In the genomic region with DNA sequence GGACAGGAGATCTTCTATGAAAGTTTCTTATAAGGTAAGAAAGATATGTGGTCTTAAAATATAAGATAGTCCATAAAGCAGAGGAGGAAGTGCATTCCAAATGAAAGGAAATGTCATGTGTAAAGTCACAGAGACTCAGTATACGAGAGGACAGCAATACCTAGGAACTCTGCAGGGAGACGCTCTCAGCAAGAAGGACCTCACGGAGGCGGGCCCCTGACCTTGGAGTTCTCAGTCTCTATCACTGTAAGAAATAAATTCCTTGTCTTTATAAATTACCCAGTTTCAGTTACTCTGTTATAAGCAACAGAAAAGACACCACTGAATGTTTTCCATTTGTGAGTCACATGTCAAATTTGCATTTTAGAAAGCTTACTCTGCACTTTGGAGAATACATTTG, we compare ENCODE assay signal across 29 cellular contexts.
"Had no signal": no experiment of that assay in that cellular context is flagged by ENCODE, and none has a peak within 500 bp of the region (broad histone marks: within the 10 kb centered on the region; RNA-seq: fewer than 3 reads in every experiment).

No MANE protein-coding gene starts in this region.

- H3K4me3 ChIP-seq: left lung, lower lobe of right lung, pancreas, prostate gland, sigmoid colon, spleen, testis, thyroid gland, transverse colon, upper lobe of left lung, vagina had no signal

- H3K4me1 ChIP-seq: left lung, lower lobe of right lung, pancreas, prostate gland, sigmoid colon, spleen, testis, thyroid gland, upper lobe of left lung, vagina had no signal

- H3K4me1 Mint-ChIP-seq: immature natural killer cell; naive thymus-derived CD8-positive, alpha-beta T cell; nephron; neural crest cell; stimulated activated memory B cell treated with anti-CD40 and anti-IgM and Interleukin-4, amounts not matched to agents 10 μg/mL and 1 μg/mL and 100 μg/mL, for 72 hours; stimulated activated naive CD8-positive, alpha-beta T cell treated with anti-CD3 and anti-CD28 coated beads, Interleukin-15, amount 100 ng/mL, for 72 hours had no signal

- H3K4me3 Mint-ChIP-seq: immature natural killer cell; naive thymus-derived CD8-positive, alpha-beta T cell; nephron; neural crest cell; stimulated activated memory B cell treated with anti-CD40 and anti-IgM and Interleukin-4, amounts not matched to agents 10 μg/mL and 1 μg/mL and 100 μg/mL, for 72 hours; stimulated activated naive CD8-positive, alpha-beta T cell treated with anti-CD3 and anti-CD28 coated beads, Interleukin-15, amount 100 ng/mL, for 72 hours had no signal

- DNase-seq: hypothalamus; immature natural killer cell; kidney; left colon; left lung; lower lobe of right lung; mammary epithelial cell; mesenchymal stem cell; naive thymus-derived CD8-positive, alpha-beta T cell; nucleus accumbens; pancreas; posterior cingulate gyrus; retina; right cardiac atrium; sigmoid colon; small intestine; spleen; stimulated activated CD4-positive, alpha-beta T cell treated with anti-CD3 and anti-CD28 coated beads, Interleukin-4, amount 100 ng/mL, for 24 hours; stimulated activated naive CD4-positive, alpha-beta T cell treated with Interleukin-2 at 50 U/mL for 16 hours; stimulated activated naive CD8-positive, alpha-beta T cell treated with anti-CD3 and anti-CD28 coated beads, Interleukin-15, amount 100 ng/mL, for 72 hours; testis; thyroid gland; transverse colon; upper lobe of left lung had no signal

- H3K36me3 ChIP-seq: lower lobe of right lung, pancreas, prostate gland, sigmoid colon, spleen, thyroid gland, transverse colon, upper lobe of left lung, vagina had no signal

- ATAC-seq: left colon; left lung; lower lobe of right lung; naive thymus-derived CD8-positive, alpha-beta T cell; pancreas; right cardiac atrium; stimulated activated memory B cell treated with anti-CD40 and anti-IgM and Interleukin-4, amounts not matched to agents 10 μg/mL and 1 μg/mL and 100 μg/mL, for 72 hours; stimulated activated naive CD8-positive, alpha-beta T cell treated with anti-CD3 and anti-CD28 coated beads, Interleukin-15, amount 100 ng/mL, for 72 hours had no signal

- H3K27me3 Mint-ChIP-seq: naive thymus-derived CD8-positive, alpha-beta T cell; stimulated activated memory B cell treated with anti-CD40 and anti-IgM and Interleukin-4, amounts not matched to agents 10 μg/mL and 1 μg/mL and 100 μg/mL, for 72 hours; stimulated activated naive CD8-positive, alpha-beta T cell treated with anti-CD3 and anti-CD28 coated beads, Interleukin-15, amount 100 ng/mL, for 72 hours had no signal

- H3K36me3 Mint-ChIP-seq: stimulated activated memory B cell treated with anti-CD40 and anti-IgM and Interleukin-4, amounts not matched to agents 10 μg/mL and 1 μg/mL and 100 μg/mL, for 72 hours had no signal

- H3K9me3 Mint-ChIP-seq: immature natural killer cell; naive thymus-derived CD8-positive, alpha-beta T cell; nephron; neural crest cell; stimulated activated memory B cell treated with anti-CD40 and anti-IgM and Interleukin-4, amounts not matched to agents 10 μg/mL and 1 μg/mL and 100 μg/mL, for 72 hours; stimulated activated naive CD8-positive, alpha-beta T cell treated with anti-CD3 and anti-CD28 coated beads, Interleukin-15, amount 100 ng/mL, for 72 hours had no signal

- H3K9me3 ChIP-seq: left lung, lower lobe of right lung, pancreas, prostate gland, sigmoid colon, spleen, testis, thyroid gland, transverse colon, upper lobe of left lung, vagina had no signal

- H3K27ac Mint-ChIP-seq: immature natural killer cell; naive thymus-derived CD8-positive, alpha-beta T cell; nephron; stimulated activated memory B cell treated with anti-CD40 and anti-IgM and Interleukin-4, amounts not matched to agents 10 μg/mL and 1 μg/mL and 100 μg/mL, for 72 hours; stimulated activated naive CD8-positive, alpha-beta T cell treated with anti-CD3 and anti-CD28 coated beads, Interleukin-15, amount 100 ng/mL, for 72 hours had no signal

- H3K27me3 ChIP-seq: left lung, pancreas, sigmoid colon, spleen, testis, thyroid gland, transverse colon, upper lobe of left lung, vagina had no signal

- H3K27ac ChIP-seq: left lung, lower lobe of right lung, pancreas, prostate gland, sigmoid colon, spleen, testis, thyroid gland, transverse colon, upper lobe of left lung, vagina had no signal
